ENCODE assay signal across 1 cellular context in genomic region chr19:18006895-18007604, GRCh38.
TF ChIP-seq lines count a peak whose summit lies in the region.

No MANE protein-coding gene starts in this region.

TF ChIP-seq in HEK293, 187 proteins besides CTCF, POLR2A, EP300 and RAD21 (continued from another document and continues in another):
- TF ChIP-seq TRIM28 (IDR thresholded peaks at IDR 0.05; ENCODE audit: borderline replicate concordance, low read length) (no peak), ZNF701 (tag by site-specific recombination; IDR thresholded peaks at IDR 0.05) (no peak), ZNF560 (tag by site-specific recombination; IDR thresholded peaks at IDR 0.05; ENCODE audit: borderline replicate concordance) (no peak), ZNF776 (tag by site-specific recombination; IDR thresholded peaks at IDR 0.05; ENCODE audit: borderline replicate concordance) (no peak), PRDM10 (tag by site-specific recombination; IDR thresholded peaks at IDR 0.05) (peak; percentile 22; the same call in 1 of the 2 replicates), ZSCAN4 (tag by site-specific recombination; IDR thresholded peaks at IDR 0.05) (no peak), PRDM4 (tag by site-specific recombination; IDR thresholded peaks at IDR 0.05) (no peak), HOXA7 (CRISPR knock-in tag; IDR thresholded peaks at IDR 0.05; ENCODE audit: borderline replicate concordance) (no peak), MEIS1 (CRISPR knock-in tag; IDR thresholded peaks at IDR 0.05; ENCODE audit: borderline replicate concordance) (no peak), ZNF658 (tag by site-specific recombination; IDR thresholded peaks at IDR 0.05) (no peak), ZNF23 (tag by site-specific recombination; IDR thresholded peaks at IDR 0.05; ENCODE audit: borderline replicate concordance) (no peak), ZNF423 (tag by site-specific recombination; IDR thresholded peaks at IDR 0.05) (no peak), ZFP41 (tag by site-specific recombination; IDR thresholded peaks at IDR 0.05; ENCODE audit: borderline replicate concordance) (no peak), ZNF341 (tag by site-specific recombination; IDR thresholded peaks at IDR 0.05; ENCODE audit: low read depth) (no peak), GLI4 (tag by site-specific recombination; IDR thresholded peaks at IDR 0.05) (no peak), ZNF626 (tag by site-specific recombination; IDR thresholded peaks at IDR 0.05) (no peak), ZNF768 (tag by site-specific recombination; IDR thresholded peaks at IDR 0.05) (no peak), ZNF629 (tag by site-specific recombination; IDR thresholded peaks at IDR 0.05) (peak; percentile 46; the same call in 1 of the 2 replicates), ZNF16 (tag by site-specific recombination; IDR thresholded peaks at IDR 0.05; ENCODE audit: low read depth) (no peak), SETDB1 (IDR thresholded peaks at IDR 0.05; ENCODE audit: insufficient read length, low read length) (no peak), ZBTB10 (tag by site-specific recombination; IDR thresholded peaks at IDR 0.05) (no peak; the same call in 1 of the 2 replicates), REST (tag by site-specific recombination; IDR thresholded peaks at IDR 0.05) (no peak), ZBTB8A (tag by site-specific recombination; IDR thresholded peaks at IDR 0.05) (no peak), SP2 (tag by site-specific recombination; IDR thresholded peaks at IDR 0.05) (no peak), ZNF404 (tag by site-specific recombination; IDR thresholded peaks at IDR 0.05) (no peak), ZNF677 (tag by site-specific recombination; IDR thresholded peaks at IDR 0.05) (no peak), KLF16 (tag by site-specific recombination; IDR thresholded peaks at IDR 0.05) (0 out of 2 replicates have a peak, but pooled peaks have one; percentile 16), ZFP37 (tag by site-specific recombination; IDR thresholded peaks at IDR 0.05) (peak; percentile 63; the same call in 1 of the 2 replicates), EGR2 (tag by site-specific recombination; IDR thresholded peaks at IDR 0.05; ENCODE audit: low read depth) (peak; percentile 92), ZNF521 (tag by site-specific recombination; IDR thresholded peaks at IDR 0.05) (no peak), AEBP2 (tag by site-specific recombination; IDR thresholded peaks at IDR 0.05; ENCODE audit: borderline replicate concordance) (no peak), ZSCAN16 (tag by site-specific recombination; IDR thresholded peaks at IDR 0.05) (no peak), ZNF654 (tag by site-specific recombination; IDR thresholded peaks at IDR 0.05; ENCODE audit: low read depth) (peak; percentile 91), ZNF610 (tag by site-specific recombination; IDR thresholded peaks at IDR 0.05; ENCODE audit: borderline replicate concordance) (no peak), KLF7 (tag by site-specific recombination; IDR thresholded peaks at IDR 0.05; ENCODE audit: borderline replicate concordance) (no peak), GFI1B (tag by site-specific recombination; IDR thresholded peaks at IDR 0.05) (no peak), SP7 (tag by site-specific recombination; IDR thresholded peaks at IDR 0.05) (peak; percentile 70), YY1 (tag by site-specific recombination; IDR thresholded peaks at IDR 0.05) (no peak), ZNF488 (tag by site-specific recombination; IDR thresholded peaks at IDR 0.05) (no peak), ZNF394 (tag by site-specific recombination; IDR thresholded peaks at IDR 0.05; ENCODE audit: borderline replicate concordance) (peak; percentile 55; the same call in 1 of the 2 replicates), ATF2 (tag by site-specific recombination; IDR thresholded peaks at IDR 0.05; ENCODE audit: low read depth) (no peak), ZNF426 (tag by site-specific recombination; IDR thresholded peaks at IDR 0.05) (no peak), ZNF529 (tag by site-specific recombination; IDR thresholded peaks at IDR 0.05; ENCODE audit: insufficient replicate concordance) (no peak), ZNF184 (tag by site-specific recombination; IDR thresholded peaks at IDR 0.05) (no peak), ZNF513 (tag by site-specific recombination; IDR thresholded peaks at IDR 0.05) (no peak), ZBTB1 (tag by site-specific recombination; IDR thresholded peaks at IDR 0.05) (no peak), ZNF777 (tag by site-specific recombination; IDR thresholded peaks at IDR 0.05; ENCODE audit: borderline replicate concordance) (no peak)
